In the genomic region with DNA sequence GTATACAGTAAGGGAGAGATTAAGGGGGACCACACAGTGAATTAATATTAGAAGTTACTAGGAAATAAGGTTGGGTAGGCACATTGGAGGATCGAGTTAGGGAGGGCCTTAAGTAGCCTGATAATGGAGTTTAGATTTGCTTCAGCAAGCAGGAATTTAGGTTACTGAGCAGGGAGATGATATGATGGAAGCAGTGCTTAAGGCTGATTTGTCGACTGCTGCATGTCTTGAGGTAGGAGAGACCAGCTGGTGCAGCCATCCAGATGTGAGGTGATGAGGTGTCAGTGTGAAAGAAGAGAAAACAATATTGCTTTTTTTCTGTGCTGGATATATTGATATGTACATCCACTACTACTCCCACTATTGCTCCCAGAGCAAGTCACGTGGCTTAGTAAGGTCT, we compare ENCODE assay signal across 22 cellular contexts. TPM values are rescaled to one million over a fixed set of nuclear protein-coding genes. Genes with fewer than 3 reads are reported as not detected.
"Had no signal": no experiment of that assay in that cellular context is flagged by ENCODE, and none has a peak within 500 bp of the region (broad histone marks: within the 10 kb centered on the region; RNA-seq: fewer than 3 reads in every experiment).

No MANE protein-coding gene starts in this region.

- DNase-seq: activated CD4-positive, alpha-beta memory T cell treated with anti-CD3 and anti-CD28 coated beads, Interleukin-2, amount 10 ng/mL, durations not matched to agents 7 days and 5 days; activated CD4-positive, alpha-beta T cell treated with anti-CD3 and anti-CD28 coated beads for 4 hours; activated naive CD4-positive, alpha-beta T cell treated with anti-CD3 and anti-CD28 coated beads, Interleukin-2, amount 10 ng/mL, durations not matched to agents 7 days and 5 days; activated T-cell treated with anti-CD3 and anti-CD28 coated beads, Interleukin-2, amount 50 U/mL, for 24 hours; kidney; nephron progenitor cell; psoas muscle; stimulated activated CD4-positive, alpha-beta T cell treated with anti-CD3 and anti-CD28 coated beads, Interleukin-12 subunit alpha, Interleukin-12 subunit beta, amount 100 ng/mL, for 4 hours; stimulated activated CD4-positive, alpha-beta T cell treated with anti-CD3 and anti-CD28 coated beads, Interleukin-2, amount 100 ng/mL, for 24 hours; stomach; WERI-Rb-1 had no signal

- H3K36me3 ChIP-seq: ascending aorta, cardiac muscle cell, stomach, WERI-Rb-1 had no signal

- H3K27ac ChIP-seq: ascending aorta, cardiac muscle cell, psoas muscle, stomach, WERI-Rb-1 had no signal

- H3K9me3 ChIP-seq: ascending aorta, psoas muscle, stomach had no signal

- H3K79me2 ChIP-seq: hepatocyte had no signal

- ATAC-seq: psoas muscle had no signal

- H3K4me3 ChIP-seq: ascending aorta, cardiac muscle cell, hepatocyte, psoas muscle, stomach had no signal

- H2AFZ ChIP-seq: hepatocyte had no signal

- H3K27me3 ChIP-seq: ascending aorta, cardiac muscle cell, hepatocyte, stomach had no signal

- H3K4me2 ChIP-seq: hepatocyte had no signal

- H3K4me1 ChIP-seq: ascending aorta, psoas muscle, stomach had no signal

RNA-seq across cellular contexts. Expression of gene ACTBL2, which starts 55.2 kb away (rescaled TPM):
- total RNA-seq: activated CD4-positive, alpha-beta memory T cell treated with anti-CD3 and anti-CD28 coated beads, Interleukin-2, amount 10 ng/mL, durations not matched to agents 7 days and 5 days; ascending aorta; cardiac muscle cell; dermis microvascular lymphatic vessel endothelial cell; liver; mesenteric fat pad; occipital lobe; psoas muscle; sciatic nerve; stomach; T-helper 1 cell treated with Interleukin-12 subunit alpha and Interleukin-12 subunit beta and Interleukin-4 antibody, amounts not matched to agents 30 ng/mL and 1 ng/mL, for 36 hours; ureter had no signal
- polyA plus RNA-seq: cardiac muscle cell, esophagus, liver, psoas muscle had no signal
